Comparison of ENCODE assay signal across 19 cellular contexts in genomic region chr5:151144275-151144674, GRCh38. TPM values are rescaled to one million over a fixed set of nuclear protein-coding genes. Genes with fewer than 3 reads are reported as not detected.
DNase-seq lines count a peak whose midpoint lies in the region; ATAC-seq and TF ChIP-seq lines count a peak whose summit lies in the region.
"Had no signal": no experiment of that assay in that cellular context is flagged by ENCODE, and none has a peak within 500 bp of the region (broad histone marks: within the 10 kb centered on the region; RNA-seq: fewer than 3 reads in every experiment).

No MANE protein-coding gene starts in this region.

- peak; percentile 39 for DNase-seq in activated CD8-positive, alpha-beta T cell treated with anti-CD3 and anti-CD28 coated beads for 36 hours
- no peak for DNase-seq in activated CD8-positive, alpha-beta T cell treated with anti-CD3 and anti-CD28 coated beads, Interleukin-2, amount 10 ng/mL, durations not matched to agents 7 days and 5 days
- DNase-seq in CD8-positive, alpha-beta T cell = no peak
- DNase-seq in naive B cell = no peak
- DNase-seq in HT-29 (ENCODE audit: low spot score) = no peak
- DNase-seq in lower leg skin (ENCODE audit: low spot score in 2 of 2) = no peak
- no peak for DNase-seq in NCI-H524 treated with DMSO at 0.1 percent for 48 hours (lab: John Stamatoyannopoulos, UW)
- DNase-seq: activated CD4-positive, CD25-positive, alpha-beta regulatory T cell; activated CD8-positive, alpha-beta memory T cell treated with anti-CD3 and anti-CD28 coated beads, Interleukin-2, amount 50 U/mL, for 4 hours; C1 segment of cervical spinal cord; central memory CD4-positive, alpha-beta T cell; DMS53; glutamatergic neuron; NCI-H748 treated with DMSO at 0.1 percent for 48 hours; SHP77 treated with DMSO at 0.1 percent for 48 hours; transverse colon had no signal

- peaks cover 37% of the 10 kb centered on the region for H3K36me3 ChIP-seq in CD8-positive, alpha-beta T cell (ENCODE audit: insufficient read depth, low read length)
- H3K36me3 ChIP-seq: transverse colon had no signal

- WGBS in lower leg skin, 2 donors = 72 to 84% methylated on average over 6 of the region's 6 CpGs

- H3K4me1 Mint-ChIP-seq in activated CD8-positive, alpha-beta T cell treated with anti-CD3 and anti-CD28 coated beads for 36 hours (ENCODE audit: low read depth) = peaks cover 93% of the 10 kb centered on the region
- peaks cover 95% of the 10 kb centered on the region for H3K4me1 Mint-ChIP-seq in activated CD8-positive, alpha-beta T cell treated with anti-CD3 and anti-CD28 coated beads, Interleukin-2, amount 10 ng/mL, durations not matched to agents 7 days and 5 days (ENCODE audit: low read depth)
- H3K4me1 Mint-ChIP-seq in CD8-positive, alpha-beta T cell (ENCODE audit: low read depth) = peaks cover 97% of the 10 kb centered on the region
- peaks cover 98% of the 10 kb centered on the region for H3K4me1 Mint-ChIP-seq in activated naive CD8-positive, alpha-beta T cell (ENCODE audit: low read depth)
- H3K4me1 Mint-ChIP-seq in naive B cell = peaks cover 82 to 93% (median 88%) of the 10 kb centered on the region in 3 donors

- POLR2A ChIA-PET in activated CD8-positive, alpha-beta T cell treated with anti-CD3 and anti-CD28 coated beads for 36 hours (lab: Charles Lee) = no interaction called here
- POLR2A ChIA-PET in activated CD8-positive, alpha-beta T cell treated with anti-CD3 and anti-CD28 coated beads, Interleukin-2, amount 10 ng/mL, durations not matched to agents 7 days and 5 days (lab: Charles Lee) = interaction anchor here (1.0 to 3.3 kb wide), 3 partner anchors 12 to 97 kb away, joined by 3 to 24 read pairs (median 3); partner anchors contain the start of gene ANXA6
- POLR2A ChIA-PET in CD8-positive, alpha-beta T cell (lab: Charles Lee) = interaction anchor here (1.2 to 3.8 kb wide), 2 partner anchors 11 to 108 kb away, joined by 3 to 36 read pairs; partner anchors contain the start of gene ANXA6

- no peak overlapping the region for H3K4me3 ChIP-seq in CD8-positive, alpha-beta T cell (ENCODE audit: low read depth, low read length)
- no peak overlapping the region for H3K4me3 ChIP-seq in lower leg skin (ENCODE audit: low read depth, poor library complexity, severe bottlenecking)
- H3K4me3 ChIP-seq: skin epidermis, transverse colon had no signal

- H3K4me3 Mint-ChIP-seq in activated CD8-positive, alpha-beta T cell treated with anti-CD3 and anti-CD28 coated beads for 36 hours = no peak overlapping the region
- no peak overlapping the region for H3K4me3 Mint-ChIP-seq in activated CD8-positive, alpha-beta T cell treated with anti-CD3 and anti-CD28 coated beads, Interleukin-2, amount 10 ng/mL, durations not matched to agents 7 days and 5 days
- peak overlapping the region; percentile 61 for H3K4me3 Mint-ChIP-seq in CD8-positive, alpha-beta T cell
- H3K4me3 Mint-ChIP-seq in activated naive CD8-positive, alpha-beta T cell = peak overlapping the region; percentile 69
- peak overlapping the region in 7 of 8 donors; percentile 1 to 88 (median 67) for H3K4me3 Mint-ChIP-seq in naive B cell

- no peak for ATAC-seq in activated CD8-positive, alpha-beta T cell treated with anti-CD3 and anti-CD28 coated beads for 36 hours
- ATAC-seq in activated CD8-positive, alpha-beta T cell treated with anti-CD3 and anti-CD28 coated beads, Interleukin-2, amount 10 ng/mL, durations not matched to agents 7 days and 5 days = no peak
- ATAC-seq in CD8-positive, alpha-beta T cell = no peak
- ATAC-seq in naive B cell (ENCODE audit: low read depth in 2 of 2) = no peak

- H3K27me3 ChIP-seq in CD8-positive, alpha-beta T cell (ENCODE audit: insufficient read depth, low read length) = no peaks in the 10 kb centered on the region
- H3K27me3 ChIP-seq: transverse colon had no signal

- H3K9me3 Mint-ChIP-seq in activated CD8-positive, alpha-beta T cell treated with anti-CD3 and anti-CD28 coated beads for 36 hours = no peaks in the 10 kb centered on the region
- no peaks in the 10 kb centered on the region for H3K9me3 Mint-ChIP-seq in activated CD8-positive, alpha-beta T cell treated with anti-CD3 and anti-CD28 coated beads, Interleukin-2, amount 10 ng/mL, durations not matched to agents 7 days and 5 days (ENCODE audit: insufficient read depth)
- no peaks in the 10 kb centered on the region for H3K9me3 Mint-ChIP-seq in CD8-positive, alpha-beta T cell
- no peaks in the 10 kb centered on the region for H3K9me3 Mint-ChIP-seq in activated naive CD8-positive, alpha-beta T cell (ENCODE audit: low read depth)
- no peaks in the 10 kb centered on the region for H3K9me3 Mint-ChIP-seq in naive B cell

- no peak overlapping the region for H3K27ac ChIP-seq in CD8-positive, alpha-beta T cell (ENCODE audit: low read depth, low read length)
- H3K27ac ChIP-seq: transverse colon had no signal

- peaks cover 98% of the 10 kb centered on the region for H3K4me1 ChIP-seq in CD8-positive, alpha-beta T cell (ENCODE audit: insufficient read depth, low read length)

- no peaks in the 10 kb centered on the region for H3K27me3 Mint-ChIP-seq in activated CD8-positive, alpha-beta T cell treated with anti-CD3 and anti-CD28 coated beads for 36 hours
- H3K27me3 Mint-ChIP-seq in activated CD8-positive, alpha-beta T cell treated with anti-CD3 and anti-CD28 coated beads, Interleukin-2, amount 10 ng/mL, durations not matched to agents 7 days and 5 days (ENCODE audit: low read depth) = no peaks in the 10 kb centered on the region
- H3K27me3 Mint-ChIP-seq in CD8-positive, alpha-beta T cell (ENCODE audit: low read depth) = no peaks in the 10 kb centered on the region
- H3K27me3 Mint-ChIP-seq in activated naive CD8-positive, alpha-beta T cell = no peaks in the 10 kb centered on the region
- no peaks in the 10 kb centered on the region for H3K27me3 Mint-ChIP-seq in naive B cell
- H3K27me3 Mint-ChIP-seq: progenitor cell of endocrine pancreas had no signal

- no peak for TF ChIP-seq POLR2A in lower leg skin (IDR thresholded peaks at IDR 0.05)

- no peak for TF ChIP-seq CTCF in activated CD8-positive, alpha-beta T cell treated with anti-CD3 and anti-CD28 coated beads for 36 hours (IDR thresholded peaks at IDR 0.05)
- no peak for TF ChIP-seq CTCF in CD8-positive, alpha-beta T cell (IDR thresholded peaks at IDR 0.05)
- no peak for TF ChIP-seq CTCF in lower leg skin (IDR thresholded peaks at IDR 0.05)

- CTCF ChIA-PET in activated CD8-positive, alpha-beta T cell treated with anti-CD3 and anti-CD28 coated beads for 36 hours (lab: Charles Lee) = interaction anchor here (0.9 to 11.4 kb wide), 4 partner anchors 10 to 20 kb away, joined by 4 to 149 read pairs (median 28); partner anchors contain the start of gene ANXA6
- CTCF ChIA-PET in activated CD8-positive, alpha-beta T cell treated with anti-CD3 and anti-CD28 coated beads, Interleukin-2, amount 10 ng/mL, durations not matched to agents 7 days and 5 days (lab: Charles Lee) = interaction anchor here (1.7 to 7.8 kb wide), 3 partner anchors 18 to 29 kb away, joined by 7 to 74 read pairs (median 64); no protein-coding TSS in a partner anchor
- CTCF ChIA-PET in CD8-positive, alpha-beta T cell (lab: Charles Lee) = interaction anchor here (1.6 to 50.0 kb wide), 3 partner anchors 9 to 94 kb away, joined by 3 to 1723 read pairs (median 1723); partner anchors contain the start of gene ANXA6

- no peaks in the 10 kb centered on the region for H3K9me3 ChIP-seq in CD8-positive, alpha-beta T cell (ENCODE audit: low read length)
- H3K9me3 ChIP-seq: transverse colon had no signal

- H3K36me3 Mint-ChIP-seq in activated CD8-positive, alpha-beta T cell treated with anti-CD3 and anti-CD28 coated beads for 36 hours (ENCODE audit: low read depth) = peaks cover 73% of the 10 kb centered on the region
- peaks cover 83% of the 10 kb centered on the region for H3K36me3 Mint-ChIP-seq in activated CD8-positive, alpha-beta T cell treated with anti-CD3 and anti-CD28 coated beads, Interleukin-2, amount 10 ng/mL, durations not matched to agents 7 days and 5 days (ENCODE audit: low read depth)
- peaks cover 78% of the 10 kb centered on the region for H3K36me3 Mint-ChIP-seq in CD8-positive, alpha-beta T cell
- H3K36me3 Mint-ChIP-seq in activated naive CD8-positive, alpha-beta T cell = peaks cover 11% of the 10 kb centered on the region
- peaks cover 10 to 20% of the 10 kb centered on the region in 2 donors for H3K36me3 Mint-ChIP-seq in naive B cell

- intact Hi-C loops in activated CD8-positive, alpha-beta T cell treated with anti-CD3 and anti-CD28 coated beads for 36 hours (cut with micrococcal nuclease) = no loop called here
- intact Hi-C loops in CD8-positive, alpha-beta T cell (cut with DNase I, micrococcal nuclease) = loop anchor here in 1 of 2 experiments (2.0 kb wide), 1 partner anchor 17 kb away; no protein-coding TSS in a partner anchor
- intact Hi-C loops in lower leg skin (cut with DNase I; ENCODE audit: low total_unique reads) = no loop called here

- peak overlapping the region; percentile 53 for H3K27ac Mint-ChIP-seq in activated CD8-positive, alpha-beta T cell treated with anti-CD3 and anti-CD28 coated beads for 36 hours
- no peak overlapping the region for H3K27ac Mint-ChIP-seq in activated CD8-positive, alpha-beta T cell treated with anti-CD3 and anti-CD28 coated beads, Interleukin-2, amount 10 ng/mL, durations not matched to agents 7 days and 5 days
- peak overlapping the region; percentile 95 for H3K27ac Mint-ChIP-seq in CD8-positive, alpha-beta T cell
- H3K27ac Mint-ChIP-seq in activated naive CD8-positive, alpha-beta T cell = peak overlapping the region; percentile 97
- peak overlapping the region; percentile 93 to 99 (median 96) for H3K27ac Mint-ChIP-seq in naive B cell
- H3K27ac Mint-ChIP-seq: progenitor cell of endocrine pancreas had no signal

RNA-seq across cellular contexts. Expression of gene ANXA6, which starts 13.3 kb away (rescaled TPM):
- 100 to 1,000 TPM; 328 to 336 TPM for total RNA-seq in activated CD8-positive, alpha-beta T cell treated with anti-CD3 and anti-CD28 coated beads for 36 hours
- total RNA-seq in activated CD8-positive, alpha-beta T cell treated with anti-CD3 and anti-CD28 coated beads, Interleukin-2, amount 10 ng/mL, durations not matched to agents 7 days and 5 days = 100 to 1,000 TPM; 481 to 495 TPM
- total RNA-seq in CD8-positive, alpha-beta T cell = 10 to 100 TPM; 83.5 to 89.4 TPM
- polyA plus RNA-seq in naive B cell (ENCODE audit: low read depth in 6 of 6) = 100 to 1,000 TPM; 183 to 442 (median 326) TPM
- 3.6 and 5.3 TPM in 2 replicates for total RNA-seq in HT-29 (2014; rRNA removed; shearing (Covaris generic))
- total RNA-seq in lower leg skin = 10 to 100 TPM; 34.2 to 68.4 (median 43.3) TPM

Comparison
In these comparisons a context has a peak if more than half of its experiments do, and no peak if none do; other contexts are left out.
1. H3K4me3 Mint-ChIP-seq: peak in CD8-positive, alpha-beta T cell (single experiment), activated naive CD8-positive, alpha-beta T cell (single experiment) and naive B cell (7 of 8); none in activated CD8-positive, alpha-beta T cell treated with anti-CD3 and anti-CD28 coated beads for 36 hours (single experiment) and activated CD8-positive, alpha-beta T cell treated with anti-CD3 and anti-CD28 coated beads, Interleukin-2, amount 10 ng/mL, durations not matched to agents 7 days and 5 days (single experiment).